ENCODE assay signal across 26 cellular contexts in the genomic region with DNA sequence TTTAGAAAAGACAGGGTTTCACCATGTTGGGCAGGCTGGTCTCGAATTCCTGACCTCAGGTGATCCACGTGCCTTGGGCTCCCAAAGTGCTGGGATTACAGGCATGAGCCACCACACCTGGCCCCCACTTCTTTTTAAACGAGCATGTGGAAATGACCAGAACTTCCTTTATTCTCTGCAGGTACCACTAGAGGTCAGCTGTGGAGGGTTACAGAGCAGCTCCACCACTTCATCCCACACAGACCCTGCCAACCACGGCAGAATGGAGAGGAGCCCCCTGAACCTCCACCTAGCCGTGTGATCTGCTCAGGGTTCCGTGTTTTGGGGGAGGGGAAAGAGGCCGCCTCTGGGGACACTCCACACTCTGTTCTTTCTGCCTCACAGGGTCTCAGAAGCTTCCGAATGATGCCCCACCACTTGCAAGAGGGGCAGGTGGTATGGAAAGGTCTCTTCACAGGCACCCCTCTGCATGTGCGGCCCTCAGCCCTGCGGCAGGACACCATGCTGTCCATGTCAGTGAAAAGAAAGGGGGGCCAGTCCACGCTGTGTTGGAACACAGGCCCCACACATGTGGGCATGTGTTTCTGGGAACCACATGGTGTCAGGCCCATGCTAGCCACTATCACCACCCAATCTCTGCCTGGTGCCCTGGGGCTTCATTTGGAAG.
"Had no signal": no experiment of that assay in that cellular context is flagged by ENCODE, and none has a peak within 500 bp of the region (broad histone marks: within the 10 kb centered on the region; RNA-seq: fewer than 3 reads in every experiment).

No MANE protein-coding gene starts in this region.

- H3K4me1 Mint-ChIP-seq: activated CD4-positive, alpha-beta T cell treated with anti-CD3 and anti-CD28 coated beads for 36 hours; central memory CD8-positive, alpha-beta T cell; stimulated activated naive B cell treated with anti-CD40 and anti-IgM and Interleukin-4, amounts not matched to agents 10 μg/mL and 1 μg/mL and 100 μg/mL, for 72 hours had no signal

- H3K9me3 ChIP-seq: esophagus squamous epithelium, heart right ventricle, neutrophil, pancreas, psoas muscle, sigmoid colon, testis, transverse colon had no signal

- H3K36me3 Mint-ChIP-seq: activated naive CD8-positive, alpha-beta T cell; stimulated activated naive B cell treated with anti-CD40 and anti-IgM and Interleukin-4, amounts not matched to agents 10 μg/mL and 1 μg/mL and 100 μg/mL, for 72 hours had no signal

- H3K4me3 ChIP-seq: esophagus squamous epithelium, heart right ventricle, pancreas, psoas muscle, sigmoid colon, testis, transverse colon had no signal

- H3K27me3 ChIP-seq: esophagus squamous epithelium, neutrophil, pancreas, sigmoid colon, testis, transverse colon had no signal

- H3K27ac Mint-ChIP-seq: activated CD4-positive, alpha-beta T cell treated with anti-CD3 and anti-CD28 coated beads for 36 hours; activated CD8-positive, alpha-beta T cell treated with anti-CD3 and anti-CD28 coated beads, Interleukin-2, amount 10 ng/mL, durations not matched to agents 7 days and 5 days; activated naive CD8-positive, alpha-beta T cell; dendritic cell treated with granulocyte-macrophage colony-stimulating factor and Interleukin-4, amounts not matched to agents 40 ng/mL and 50 ng/mL, for 4 days; nephron; stimulated activated naive B cell treated with anti-CD40 and anti-IgM and Interleukin-4, amounts not matched to agents 10 μg/mL and 1 μg/mL and 100 μg/mL, for 72 hours had no signal

- H3K27ac ChIP-seq: epithelial cell of prostate, esophagus squamous epithelium, heart right ventricle, neutrophil, pancreas, psoas muscle, sigmoid colon, testis, transverse colon had no signal

- H3K4me3 Mint-ChIP-seq: activated CD4-positive, alpha-beta T cell treated with anti-CD3 and anti-CD28 coated beads for 36 hours; activated CD8-positive, alpha-beta T cell treated with anti-CD3 and anti-CD28 coated beads, Interleukin-2, amount 10 ng/mL, durations not matched to agents 7 days and 5 days; activated naive CD8-positive, alpha-beta T cell; central memory CD8-positive, alpha-beta T cell; dendritic cell treated with granulocyte-macrophage colony-stimulating factor and Interleukin-4, amounts not matched to agents 40 ng/mL and 50 ng/mL, for 4 days; nephron; stimulated activated naive B cell treated with anti-CD40 and anti-IgM and Interleukin-4, amounts not matched to agents 10 μg/mL and 1 μg/mL and 100 μg/mL, for 72 hours had no signal

- H3K36me3 ChIP-seq: esophagus squamous epithelium, heart right ventricle, neutrophil, pancreas, sigmoid colon, transverse colon had no signal

- DNase-seq: activated CD4-positive, alpha-beta T cell treated with anti-CD3 and anti-CD28 coated beads for 36 hours; activated CD4-positive, CD25-positive, alpha-beta regulatory T cell; activated CD8-positive, alpha-beta T cell treated with anti-CD3 and anti-CD28 coated beads, Interleukin-2, amount 10 ng/mL, durations not matched to agents 7 days and 5 days; activated effector memory CD4-positive, alpha-beta T cell treated with Interleukin-2 at 50 U/mL for 16 hours; activated naive CD4-positive, alpha-beta T cell treated with Interleukin-2 at 50 U/mL for 16 hours; anterior cingulate cortex; effector CD4-positive, alpha-beta T cell; esophagus squamous epithelium; foreskin melanocyte; heart right ventricle; left cardiac atrium; left ventricle myocardium superior; pancreas; psoas muscle; sigmoid colon; small intestine; stimulated activated naive B cell treated with anti-CD40 and anti-IgM and Interleukin-4, amounts not matched to agents 10 μg/mL and 1 μg/mL and 100 μg/mL, for 72 hours; T-helper 2 cell; testis; transverse colon had no signal

- H3K27me3 Mint-ChIP-seq: activated naive CD8-positive, alpha-beta T cell; stimulated activated naive B cell treated with anti-CD40 and anti-IgM and Interleukin-4, amounts not matched to agents 10 μg/mL and 1 μg/mL and 100 μg/mL, for 72 hours had no signal

- H3K4me1 ChIP-seq: esophagus squamous epithelium, pancreas, psoas muscle, sigmoid colon, transverse colon had no signal

- H3K9me3 Mint-ChIP-seq: central memory CD8-positive, alpha-beta T cell; dendritic cell treated with granulocyte-macrophage colony-stimulating factor and Interleukin-4, amounts not matched to agents 40 ng/mL and 50 ng/mL, for 4 days; nephron had no signal

- ATAC-seq: activated CD4-positive, alpha-beta T cell treated with anti-CD3 and anti-CD28 coated beads for 36 hours; activated CD8-positive, alpha-beta T cell treated with anti-CD3 and anti-CD28 coated beads, Interleukin-2, amount 10 ng/mL, durations not matched to agents 7 days and 5 days; heart right ventricle; left cardiac atrium; left ventricle myocardium superior; pancreas; psoas muscle; stimulated activated naive B cell treated with anti-CD40 and anti-IgM and Interleukin-4, amounts not matched to agents 10 μg/mL and 1 μg/mL and 100 μg/mL, for 72 hours had no signal
